In genomic region chr12:128612150-128612850, GRCh38 we compare ENCODE assay signal across 17 cellular contexts.
A peak's percentile ranks its signal among the peaks of the same experiment; 100 is the strongest.
DNase-seq lines count a peak whose midpoint lies in the region; ATAC-seq and TF ChIP-seq lines count a peak whose summit lies in the region.
"Had no signal": no experiment of that assay in that cellular context is flagged by ENCODE, and none has a peak within 500 bp of the region (broad histone marks: within the 10 kb centered on the region; RNA-seq: fewer than 3 reads in every experiment).

No MANE protein-coding gene starts in this region.

- H3K4me1 Mint-ChIP-seq in neural progenitor cell = peaks cover 26% of the 10 kb centered on the region
- H3K4me1 Mint-ChIP-seq: B cell had no signal

- H3K27me3 ChIP-seq in heart left ventricle (no peaks in the 10 kb centered on the region), neural progenitor cell (no peaks in the 10 kb centered on the region)

- H3K9me3 Mint-ChIP-seq in neural progenitor cell = no peaks in the 10 kb centered on the region
- H3K9me3 Mint-ChIP-seq: CD4-positive, alpha-beta T cell had no signal

- intact Hi-C loops in Right ventricle myocardium superior (cut with DNase I) = no loop called here
- intact Hi-C loops in heart left ventricle (cut with DNase I) = no loop called here
- intact Hi-C loops in left cardiac atrium (cut with DNase I) = no loop called here

- TF ChIP-seq CTCF in heart left ventricle (IDR thresholded peaks at IDR 0.05) (no peak), neural progenitor cell (IDR thresholded peaks at IDR 0.05) (no peak)

- H3K9ac ChIP-seq in neural progenitor cell = no peak overlapping the region

- H3K4me2 ChIP-seq in neural progenitor cell = no peak overlapping the region

- peak overlapping the region; percentile 10 for H3K27ac Mint-ChIP-seq in neural progenitor cell
- H3K27ac Mint-ChIP-seq: B cell; CD4-positive, alpha-beta T cell; HFFc6 had no signal

- H3K27me3 Mint-ChIP-seq in neural progenitor cell (ENCODE audit: insufficient read depth, low read depth) = peaks cover 7% of the 10 kb centered on the region
- H3K27me3 Mint-ChIP-seq: B cell; CD4-positive, alpha-beta T cell had no signal

- ATAC-seq in Right ventricle myocardium superior (ENCODE audit: poor library complexity) (peak; percentile 36), heart left ventricle (no peak), left cardiac atrium (peak; percentile 31 to 70), GM21390 (IDR thresholded peaks at IDR 0.05; ENCODE audit: unreplicated experiment) (no peak)
- ATAC-seq: HepG2 had no signal

- in situ Hi-C loops in ACHN (cut with HindIII; ENCODE audit: low pct_ligation_motif_present, low pct_unique_long_range_greater_than_20kb, low sequenced_read_pairs) = no loop called here

- no peak overlapping the region for H3K4me3 Mint-ChIP-seq in neural progenitor cell
- H3K4me3 Mint-ChIP-seq: B cell; CD4-positive, alpha-beta T cell; HFFc6 had no signal

- H3F3A ChIP-seq in neural progenitor cell (ENCODE audit: low read depth) = no peaks in the 10 kb centered on the region

- no peaks in the 10 kb centered on the region for H3K9me3 ChIP-seq in heart left ventricle
- H3K9me3 ChIP-seq in neural progenitor cell (ENCODE audit: low read depth) = no peaks in the 10 kb centered on the region
- H3K9me3 ChIP-seq: Caco-2 had no signal

- no peaks in the 10 kb centered on the region for H3K36me3 ChIP-seq in heart left ventricle
- no peaks in the 10 kb centered on the region for H3K36me3 ChIP-seq in neural progenitor cell

- no peak overlapping the region for H2AFZ ChIP-seq in neural progenitor cell (replicated peaks)

- WGBS in heart left ventricle, 4 donors = 64 to 82% (median 69%) methylated on average over 8 of the region's 8 CpGs

- DNase-seq in Right ventricle myocardium superior (no peak), heart left ventricle (no peak), left cardiac atrium (peak; percentile 59), neural progenitor cell (ENCODE audit: low spot score) (no peak), middle frontal gyrus (ENCODE audit: extremely low spot score, low spot score) (no peak), ACHN (no peak)
- DNase-seq: 8988T; C1 segment of cervical spinal cord; Caco-2; CD4-positive, alpha-beta T cell; DND-41; GF-D8; HCEC 1CT had no signal

- H3K79me2 ChIP-seq in neural progenitor cell (ENCODE audit: low read depth) = no peaks in the 10 kb centered on the region

- peaks cover 10% of the 10 kb centered on the region for H4K20me1 ChIP-seq in neural progenitor cell (ENCODE audit: low read depth)

- H3K4me3 ChIP-seq in heart left ventricle (no peak overlapping the region), neural progenitor cell (no peak overlapping the region)

- H3K36me3 Mint-ChIP-seq in neural progenitor cell = peaks cover 49% of the 10 kb centered on the region

- H3K4me1 ChIP-seq in heart left ventricle = no peaks in the 10 kb centered on the region
- no peaks in the 10 kb centered on the region for H3K4me1 ChIP-seq in neural progenitor cell
- H3K4me1 ChIP-seq: Caco-2 had no signal

- TF ChIP-seq POLR2A in heart left ventricle (IDR thresholded peaks at IDR 0.05) = no peak

- no peak overlapping the region for H3K27ac ChIP-seq in heart left ventricle
- no peak overlapping the region for H3K27ac ChIP-seq in neural progenitor cell

Comparison
In these comparisons a context has a peak if more than half of its experiments do, and no peak if none do; other contexts are left out.
1. ATAC-seq: peak in Right ventricle myocardium superior (single experiment) and left cardiac atrium (2 of 2); none in heart left ventricle (0 of 4) and GM21390 (single experiment).